In the genomic region with DNA sequence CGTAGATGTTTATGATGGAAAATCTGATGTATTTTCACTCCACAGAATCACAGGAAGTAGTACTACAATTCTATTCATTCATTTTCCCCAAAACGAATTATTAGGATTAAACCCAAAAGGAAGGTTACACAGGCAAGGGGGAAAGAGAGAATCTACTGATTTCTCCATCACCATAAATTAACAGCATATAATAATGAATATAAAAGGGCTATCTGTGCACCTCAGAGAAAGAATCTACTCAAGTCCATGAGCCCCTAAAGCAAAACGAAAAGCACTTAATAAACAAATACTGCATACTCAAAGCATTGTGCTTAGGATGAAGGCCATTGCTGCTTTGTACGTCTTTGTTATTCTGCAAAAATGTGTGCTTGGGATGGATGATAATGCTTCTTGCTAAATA, we compare ENCODE assay signal across 8 cellular contexts.
"Had no signal": no experiment of that assay in that cellular context is flagged by ENCODE, and none has a peak within 500 bp of the region (broad histone marks: within the 10 kb centered on the region; RNA-seq: fewer than 3 reads in every experiment).

No MANE protein-coding gene starts in this region.

- H3K27ac ChIP-seq: HL-60, KMS-11 had no signal

- H3K4me3 ChIP-seq: K562 had no signal

- H3K9ac ChIP-seq: KMS-11 had no signal

- DNase-seq: IMR-90, KBM-7, KG1 had no signal

- ATAC-seq: HepG2, K562 had no signal

- FAIRE-seq: HepG2, HTR-8/SVneo, K562 had no signal

- H3K4me2 ChIP-seq: KMS-11 had no signal
